ENCODE assay signal across 1 cellular context in genomic region chr6:134997133-134997841, GRCh38.
TF ChIP-seq lines count a peak whose summit lies in the region.

No MANE protein-coding gene starts in this region.

TF ChIP-seq in WTC11, 78 proteins besides CTCF, POLR2A, EP300 and RAD21 (continued from another document):
- no peak for TF ChIP-seq ZSCAN18 (CRISPR knock-in tag; IDR thresholded peaks at IDR 0.05)
